Comparison of ENCODE assay signal across 1 cellular context in the genomic region with DNA sequence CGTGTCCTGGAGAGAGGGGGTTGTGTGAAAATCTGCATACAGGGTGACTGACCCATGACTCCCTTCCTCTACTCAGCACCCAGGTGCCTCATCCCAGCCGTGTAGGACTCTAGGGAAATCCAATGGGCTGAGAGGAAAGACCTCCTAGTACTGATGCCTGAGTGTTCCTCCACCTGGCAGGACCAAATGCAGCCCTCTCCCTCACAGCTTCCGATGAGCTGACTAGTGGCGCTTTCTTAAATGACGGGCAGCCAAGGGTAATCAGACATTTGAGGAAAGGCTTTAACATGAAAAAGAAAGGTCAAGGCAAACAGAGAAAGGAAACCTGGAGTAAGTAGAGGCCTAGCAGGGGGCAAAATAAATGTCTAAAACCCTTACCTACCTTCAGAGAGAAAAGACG.
TF ChIP-seq lines count a peak whose summit lies in the region.

No MANE protein-coding gene starts in this region.

TF ChIP-seq in WTC11, 78 proteins besides CTCF, POLR2A, EP300 and RAD21:
- TF ChIP-seq HMGXB4 (CRISPR knock-in tag; IDR thresholded peaks at IDR 0.05) (no peak), ZNF317 (CRISPR knock-in tag; IDR thresholded peaks at IDR 0.05; ENCODE audit: borderline replicate concordance, low read depth) (no peak), EMX1 (CRISPR knock-in tag; IDR thresholded peaks at IDR 0.05) (no peak), PRDM15 (CRISPR knock-in tag; IDR thresholded peaks at IDR 0.05) (no peak), MXD4 (CRISPR knock-in tag; IDR thresholded peaks at IDR 0.05; ENCODE audit: borderline replicate concordance) (no peak), ZNF232 (CRISPR knock-in tag; IDR thresholded peaks at IDR 0.05) (no peak), ZBTB43 (CRISPR knock-in tag; IDR thresholded peaks at IDR 0.05) (no peak), CREB1 (CRISPR knock-in tag; IDR thresholded peaks at IDR 0.05) (no peak), AR (CRISPR knock-in tag; IDR thresholded peaks at IDR 0.05) (no peak), RELA (CRISPR knock-in tag; IDR thresholded peaks at IDR 0.05; ENCODE audit: borderline replicate concordance) (no peak), ZNF532 (CRISPR knock-in tag; IDR thresholded peaks at IDR 0.05; ENCODE audit: borderline replicate concordance) (no peak), ZNF263 (CRISPR knock-in tag; IDR thresholded peaks at IDR 0.05; ENCODE audit: low read depth) (no peak), CDX4 (CRISPR knock-in tag; IDR thresholded peaks at IDR 0.05; ENCODE audit: borderline replicate concordance) (no peak), FOXP1 (CRISPR knock-in tag; IDR thresholded peaks at IDR 0.05; ENCODE audit: borderline replicate concordance) (no peak), JAZF1 (CRISPR knock-in tag; IDR thresholded peaks at IDR 0.05) (no peak), NR1H2 (CRISPR knock-in tag; IDR thresholded peaks at IDR 0.05) (no peak), ATF6 (CRISPR knock-in tag; IDR thresholded peaks at IDR 0.05) (no peak), ZNF512 (CRISPR knock-in tag; IDR thresholded peaks at IDR 0.05; ENCODE audit: borderline replicate concordance) (no peak), TP53 (CRISPR knock-in tag; IDR thresholded peaks at IDR 0.05) (no peak)
- TF ChIP-seq, protein P1, sequence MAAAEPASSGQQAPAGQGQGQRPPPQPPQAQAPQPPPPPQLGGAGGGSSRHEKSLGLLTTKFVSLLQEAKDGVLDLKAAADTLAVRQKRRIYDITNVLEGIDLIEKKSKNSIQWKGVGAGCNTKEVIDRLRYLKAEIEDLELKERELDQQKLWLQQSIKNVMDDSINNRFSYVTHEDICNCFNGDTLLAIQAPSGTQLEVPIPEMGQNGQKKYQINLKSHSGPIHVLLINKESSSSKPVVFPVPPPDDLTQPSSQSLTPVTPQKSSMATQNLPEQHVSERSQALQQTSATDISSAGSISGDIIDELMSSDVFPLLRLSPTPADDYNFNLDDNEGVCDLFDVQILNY (CRISPR knock-in tag; IDR thresholded peaks at IDR 0.05) = no peak
